Comparison of ENCODE assay signal across 16 cellular contexts in genomic region chr1:6917067-6917466, GRCh38.
DNase-seq lines count a peak whose midpoint lies in the region; ATAC-seq and TF ChIP-seq lines count a peak whose summit lies in the region.
"Had no signal": no experiment of that assay in that cellular context is flagged by ENCODE, and none has a peak within 500 bp of the region (broad histone marks: within the 10 kb centered on the region; RNA-seq: fewer than 3 reads in every experiment).

No MANE protein-coding gene starts in this region.

- no peaks in the 10 kb centered on the region for H3K27me3 ChIP-seq in MM.1S (replicated peaks; ENCODE audit: insufficient read depth, low read length)

- peak overlapping the region; percentile 65 for H3K27ac Mint-ChIP-seq in progenitor cell of endocrine pancreas
- H3K27ac Mint-ChIP-seq: CD8-positive, alpha-beta T cell; GM23338 had no signal

- peaks cover 10% of the 10 kb centered on the region for H3K36me3 Mint-ChIP-seq in progenitor cell of endocrine pancreas (ENCODE audit: insufficient read depth)
- H3K36me3 Mint-ChIP-seq: CD8-positive, alpha-beta T cell; IgD-negative memory B cell had no signal

- POLR2A ChIA-PET in HEK293 (lab: Yijun Ruan, JAX) = no interaction called here

- H3K9me3 ChIP-seq in HEK293 (ENCODE audit: control insufficient read depth, insufficient read depth, low read depth, low read length) (no peaks in the 10 kb centered on the region), MM.1S (replicated peaks; ENCODE audit: insufficient read depth, low read length) (no peaks in the 10 kb centered on the region)

- peaks cover 14% of the 10 kb centered on the region for H3K9me3 Mint-ChIP-seq in progenitor cell of endocrine pancreas (ENCODE audit: low read depth)

- no peak overlapping the region for H2AFZ ChIP-seq in MM.1S (ENCODE audit: low read length)
- H2AFZ ChIP-seq: GM23338 had no signal

- H3K4me3 ChIP-seq in HEK293 (ENCODE audit: low read depth, low read length) (no peak overlapping the region), MM.1S (ENCODE audit: low read length) (no peak overlapping the region)
- H3K4me3 ChIP-seq: GM23338 had no signal

- no peak overlapping the region for H3K4me2 ChIP-seq in MM.1S (ENCODE audit: low read depth, low read length)
- H3K4me2 ChIP-seq: GM23338 had no signal

- no peaks in the 10 kb centered on the region for H3K27me3 Mint-ChIP-seq in progenitor cell of endocrine pancreas

- CTCF ChIA-PET in HEK293 (lab: Yijun Ruan, JAX) = no interaction called here

- H4K20me1 ChIP-seq in MM.1S (ENCODE audit: insufficient read depth, low read length) = no peaks in the 10 kb centered on the region

- TF ChIP-seq CTCF in HEK293 (tag by site-specific recombination; IDR thresholded peaks at IDR 0.05) (no peak), MM.1S (IDR thresholded peaks at IDR 0.05; ENCODE audit: low read length) (no peak), progenitor cell of endocrine pancreas (IDR thresholded peaks at IDR 0.05; ENCODE audit: unreplicated experiment) (no peak)

- DNase-seq in MM.1S (no peak), progenitor cell of endocrine pancreas (ENCODE audit: low spot score, unreplicated experiment) (no peak), NCI-H69 (lab: John Stamatoyannopoulos, UW) (no peak)
- DNase-seq: CD8-positive, alpha-beta T cell; GF-D8; NCI-H1092; NCI-H2107; NCI-H226; NCI-H526; NK-92 treated with Interleukin-12 subunit alpha and Interleukin-12 subunit beta, amount 100 ng/mL, for 24 hours had no signal

- H3K4me3 Mint-ChIP-seq in progenitor cell of endocrine pancreas (ENCODE audit: low read depth) = no peak overlapping the region
- H3K4me3 Mint-ChIP-seq: CD8-positive, alpha-beta T cell; GM23338; IgD-negative memory B cell had no signal

- H3K79me2 ChIP-seq in MM.1S (ENCODE audit: low read length) = no peaks in the 10 kb centered on the region

- H3K36me3 ChIP-seq in HEK293 (ENCODE audit: control insufficient read depth in 2 of 2, insufficient read depth in 1 of 2, low read length in 2 of 2) (no peaks in the 10 kb centered on the region), MM.1S (replicated peaks; ENCODE audit: insufficient read depth, low read length) (no peaks in the 10 kb centered on the region)

- ATAC-seq in HG03280 (IDR thresholded peaks at IDR 0.05; ENCODE audit: unreplicated experiment) (no peak), HG03039 (IDR thresholded peaks at IDR 0.05; ENCODE audit: unreplicated experiment) (no peak)
- ATAC-seq: CD8-positive, alpha-beta T cell; GM23338 had no signal

- H3K27ac ChIP-seq in HEK293 (ENCODE audit: extremely low read depth, low read depth, low read length) = no peak overlapping the region
- peak overlapping the region; percentile 96; the same call in 1 of the 2 replicates for H3K27ac ChIP-seq in MM.1S (ENCODE audit: low read length)
- H3K27ac ChIP-seq in cingulate gyrus (ENCODE audit: low read depth, low read length) = peak overlapping the region; percentile 8

- H3K4me1 ChIP-seq in HEK293 (ENCODE audit: control insufficient read depth, insufficient read depth, low read length) = no peaks in the 10 kb centered on the region
- peaks cover 52% of the 10 kb centered on the region for H3K4me1 ChIP-seq in MM.1S (ENCODE audit: low read length)

- peaks cover 24% of the 10 kb centered on the region for H3F3A ChIP-seq in MM.1S (ENCODE audit: insufficient read depth, low read length)

- H3K4me1 Mint-ChIP-seq in progenitor cell of endocrine pancreas (ENCODE audit: low read depth) = no peaks in the 10 kb centered on the region
- H3K4me1 Mint-ChIP-seq: IgD-negative memory B cell had no signal

- H3K9ac ChIP-seq in MM.1S (ENCODE audit: low read length) = no peak overlapping the region

- no peaks in the 10 kb centered on the region for H3K9me2 ChIP-seq in MM.1S (replicated peaks; ENCODE audit: insufficient read depth, low read length)

TF ChIP-seq in HEK293, 187 proteins besides CTCF, POLR2A, EP300 and RAD21 (continues in another document):
- TF ChIP-seq ZBTB7A (tag by site-specific recombination; IDR thresholded peaks at IDR 0.05; ENCODE audit: low read depth) (no peak), ZBTB10 (tag by site-specific recombination; IDR thresholded peaks at IDR 0.05) (no peak), KLF9 (tag by site-specific recombination; IDR thresholded peaks at IDR 0.05; ENCODE audit: low read depth) (no peak), MZF1 (tag by site-specific recombination; IDR thresholded peaks at IDR 0.05; ENCODE audit: borderline replicate concordance) (no peak), KLF1 (tag by site-specific recombination; IDR thresholded peaks at IDR 0.05) (peak; percentile 93), ZNF626 (tag by site-specific recombination; IDR thresholded peaks at IDR 0.05) (no peak), ZBTB20 (tag by site-specific recombination; IDR thresholded peaks at IDR 0.05) (no peak), ZNF16 (tag by site-specific recombination; IDR thresholded peaks at IDR 0.05; ENCODE audit: low read depth) (0 out of 2 replicates have a peak, but pooled peaks have one; percentile 55), ZSCAN23 (tag by site-specific recombination; IDR thresholded peaks at IDR 0.05) (no peak), ZFP69B (tag by site-specific recombination; IDR thresholded peaks at IDR 0.05) (no peak), SCRT1 (tag by site-specific recombination; IDR thresholded peaks at IDR 0.05; ENCODE audit: borderline replicate concordance) (no peak), ZNF37A (tag by site-specific recombination; IDR thresholded peaks at IDR 0.05) (no peak), EGR2 (tag by site-specific recombination; IDR thresholded peaks at IDR 0.05; ENCODE audit: low read depth) (0 out of 2 replicates have a peak, but pooled peaks have one; percentile 31)
- TF ChIP-seq, protein P1, sequence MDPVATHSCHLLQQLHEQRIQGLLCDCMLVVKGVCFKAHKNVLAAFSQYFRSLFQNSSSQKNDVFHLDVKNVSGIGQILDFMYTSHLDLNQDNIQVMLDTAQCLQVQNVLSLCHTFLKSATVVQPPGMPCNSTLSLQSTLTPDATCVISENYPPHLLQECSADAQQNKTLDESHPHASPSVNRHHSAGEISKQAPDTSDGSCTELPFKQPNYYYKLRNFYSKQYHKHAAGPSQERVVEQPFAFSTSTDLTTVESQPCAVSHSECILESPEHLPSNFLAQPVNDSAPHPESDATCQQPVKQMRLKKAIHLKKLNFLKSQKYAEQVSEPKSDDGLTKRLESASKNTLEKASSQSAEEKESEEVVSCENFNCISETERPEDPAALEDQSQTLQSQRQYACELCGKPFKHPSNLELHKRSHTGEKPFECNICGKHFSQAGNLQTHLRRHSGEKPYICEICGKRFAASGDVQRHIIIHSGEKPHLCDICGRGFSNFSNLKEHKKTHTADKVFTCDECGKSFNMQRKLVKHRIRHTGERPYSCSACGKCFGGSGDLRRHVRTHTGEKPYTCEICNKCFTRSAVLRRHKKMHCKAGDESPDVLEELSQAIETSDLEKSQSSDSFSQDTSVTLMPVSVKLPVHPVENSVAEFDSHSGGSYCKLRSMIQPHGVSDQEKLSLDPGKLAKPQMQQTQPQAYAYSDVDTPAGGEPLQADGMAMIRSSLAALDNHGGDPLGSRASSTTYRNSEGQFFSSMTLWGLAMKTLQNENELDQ (tag by site-specific recombination; IDR thresholded peaks at IDR 0.05; ENCODE audit: low read depth) = no peak
- TF ChIP-seq, protein P2, sequence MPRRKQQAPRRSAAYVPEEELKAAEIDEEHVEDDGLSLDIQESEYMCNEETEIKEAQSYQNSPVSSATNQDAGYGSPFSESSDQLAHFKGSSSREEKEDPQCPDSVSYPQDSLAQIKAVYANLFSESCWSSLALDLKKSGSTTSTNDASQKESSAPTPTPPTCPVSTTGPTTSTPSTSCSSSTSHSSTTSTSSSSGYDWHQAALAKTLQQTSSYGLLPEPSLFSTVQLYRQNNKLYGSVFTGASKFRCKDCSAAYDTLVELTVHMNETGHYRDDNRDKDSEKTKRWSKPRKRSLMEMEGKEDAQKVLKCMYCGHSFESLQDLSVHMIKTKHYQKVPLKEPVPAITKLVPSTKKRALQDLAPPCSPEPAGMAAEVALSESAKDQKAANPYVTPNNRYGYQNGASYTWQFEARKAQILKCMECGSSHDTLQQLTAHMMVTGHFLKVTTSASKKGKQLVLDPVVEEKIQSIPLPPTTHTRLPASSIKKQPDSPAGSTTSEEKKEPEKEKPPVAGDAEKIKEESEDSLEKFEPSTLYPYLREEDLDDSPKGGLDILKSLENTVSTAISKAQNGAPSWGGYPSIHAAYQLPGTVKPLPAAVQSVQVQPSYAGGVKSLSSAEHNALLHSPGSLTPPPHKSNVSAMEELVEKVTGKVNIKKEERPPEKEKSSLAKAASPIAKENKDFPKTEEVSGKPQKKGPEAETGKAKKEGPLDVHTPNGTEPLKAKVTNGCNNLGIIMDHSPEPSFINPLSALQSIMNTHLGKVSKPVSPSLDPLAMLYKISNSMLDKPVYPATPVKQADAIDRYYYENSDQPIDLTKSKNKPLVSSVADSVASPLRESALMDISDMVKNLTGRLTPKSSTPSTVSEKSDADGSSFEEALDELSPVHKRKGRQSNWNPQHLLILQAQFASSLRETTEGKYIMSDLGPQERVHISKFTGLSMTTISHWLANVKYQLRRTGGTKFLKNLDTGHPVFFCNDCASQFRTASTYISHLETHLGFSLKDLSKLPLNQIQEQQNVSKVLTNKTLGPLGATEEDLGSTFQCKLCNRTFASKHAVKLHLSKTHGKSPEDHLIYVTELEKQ (tag by site-specific recombination; IDR thresholded peaks at IDR 0.05; ENCODE audit: borderline replicate concordance) = no peak
